ENCODE assay signal across 17 cellular contexts in genomic region chr4:7785017-7785416, GRCh38.
A peak's percentile ranks its signal among the peaks of the same experiment; 100 is the strongest.
DNase-seq lines count a peak whose midpoint lies in the region; TF ChIP-seq lines count a peak whose summit lies in the region.
"Had no signal": no experiment of that assay in that cellular context is flagged by ENCODE, and none has a peak within 500 bp of the region (broad histone marks: within the 10 kb centered on the region; RNA-seq: fewer than 3 reads in every experiment).

No MANE protein-coding gene starts in this region.

- H3K27ac Mint-ChIP-seq in activated T-cell treated with anti-CD3 and anti-CD28 coated beads, Interleukin-2, amount 50 U/mL, for 24 hours: peak overlapping the region; percentile 77
- H3K27ac Mint-ChIP-seq: dendritic cell treated with granulocyte-macrophage colony-stimulating factor and Interleukin-4, amounts not matched to agents 40 ng/mL and 50 ng/mL, for 4 days; T-helper 1 cell treated with Interleukin-12 subunit alpha and Interleukin-12 subunit beta and Interleukin-4 antibody, amounts not matched to agents 30 μg/mL and 1 μg/mL, for 36 hours had no signal

- no peaks in the 10 kb centered on the region for H3K9me3 Mint-ChIP-seq in activated T-cell treated with anti-CD3 and anti-CD28 coated beads, Interleukin-2, amount 50 U/mL, for 24 hours
- H3K9me3 Mint-ChIP-seq: dendritic cell treated with granulocyte-macrophage colony-stimulating factor and Interleukin-4, amounts not matched to agents 40 ng/mL and 50 ng/mL, for 4 days; T-helper 1 cell treated with Interleukin-12 subunit alpha and Interleukin-12 subunit beta and Interleukin-4 antibody, amounts not matched to agents 30 μg/mL and 1 μg/mL, for 36 hours had no signal

- no peak overlapping the region for H3K4me3 Mint-ChIP-seq in activated T-cell treated with anti-CD3 and anti-CD28 coated beads, Interleukin-2, amount 50 U/mL, for 24 hours
- H3K4me3 Mint-ChIP-seq: dendritic cell treated with granulocyte-macrophage colony-stimulating factor and Interleukin-4, amounts not matched to agents 40 ng/mL and 50 ng/mL, for 4 days; T-helper 1 cell treated with Interleukin-12 subunit alpha and Interleukin-12 subunit beta and Interleukin-4 antibody, amounts not matched to agents 30 μg/mL and 1 μg/mL, for 36 hours had no signal

- DNase-seq in activated T-cell treated with anti-CD3 and anti-CD28 coated beads, Interleukin-2, amount 50 U/mL, for 24 hours: no peak
- DNase-seq in activated T-cell treated with anti-CD3 and anti-CD28 coated beads, Interleukin-2, amount 50 U/mL, for 48 hours: no peak
- peak; percentile 17 for DNase-seq in GM13977 (ENCODE audit: low spot score)
- DNase-seq in astrocyte of the spinal cord (ENCODE audit: low read depth, low spot score): peak; percentile 78
- DNase-seq in non-pigmented ciliary epithelial cell (ENCODE audit: low read depth): peak; percentile 65
- no peak for DNase-seq in HPDE6-E6E7 (ENCODE audit: extremely low spot score)
- no peak for DNase-seq in NCI-H146 treated with DMSO at 0.1 percent for 48 hours (lab: John Stamatoyannopoulos, UW; ENCODE audit: unreplicated experiment)
- no peak for DNase-seq in AML-193 (lab: John Stamatoyannopoulos, UW)
- DNase-seq: ACHN, DMS 273 treated with DMSO at 0.1 percent for 48 hours, mesenchymal stem cell, NCI-H1694, NCI-H526, RPMI8226 had no signal

- peaks cover 44% of the 10 kb centered on the region for H3K4me1 Mint-ChIP-seq in activated T-cell treated with anti-CD3 and anti-CD28 coated beads, Interleukin-2, amount 50 U/mL, for 24 hours (ENCODE audit: low read depth)

- no peak for TF ChIP-seq CTCF in GM13977 (IDR thresholded peaks at IDR 0.05; ENCODE audit: extremely low read depth, insufficient read depth, missing control alignments)
- no peak for TF ChIP-seq CTCF in astrocyte of the spinal cord (IDR thresholded peaks at IDR 0.05; ENCODE audit: low read depth, low read length)

- peaks cover 34% of the 10 kb centered on the region for H3K36me3 Mint-ChIP-seq in activated T-cell treated with anti-CD3 and anti-CD28 coated beads, Interleukin-2, amount 50 U/mL, for 24 hours (ENCODE audit: low read depth)

- H3K4me3 ChIP-seq in astrocyte of the spinal cord (ENCODE audit: low read depth, low read length): no peak overlapping the region
- H3K4me3 ChIP-seq: suprapubic skin had no signal

- in situ Hi-C loops in GM13977 (cut with MboI; ENCODE audit: low pct_unique_long_range_greater_than_20kb, low sequenced_read_pairs, unreplicated experiment) (no loop called here), astrocyte of the spinal cord (cut with HindIII; ENCODE audit: low sequenced_read_pairs) (no loop called here)

- H3K27me3 Mint-ChIP-seq in activated T-cell treated with anti-CD3 and anti-CD28 coated beads, Interleukin-2, amount 50 U/mL, for 24 hours: no peaks in the 10 kb centered on the region

Comparison
In these comparisons a context has a peak if more than half of its experiments do, and no peak if none do; other contexts are left out.
1. DNase-seq: peak in GM13977 (single experiment), astrocyte of the spinal cord (single experiment) and non-pigmented ciliary epithelial cell (single experiment); none in activated T-cell treated with anti-CD3 and anti-CD28 coated beads, Interleukin-2, amount 50 U/mL, for 24 hours (single experiment), activated T-cell treated with anti-CD3 and anti-CD28 coated beads, Interleukin-2, amount 50 U/mL, for 48 hours (0 of 2), HPDE6-E6E7 (single experiment), NCI-H146 treated with DMSO at 0.1 percent for 48 hours (single experiment) and AML-193 (0 of 2).